21 cellular contexts compared by ENCODE assay signal in genomic region chr4:139889901-139890300, GRCh38.
"Had no signal": no experiment of that assay in that cellular context is flagged by ENCODE, and none has a peak within 500 bp of the region (broad histone marks: within the 10 kb centered on the region; RNA-seq: fewer than 3 reads in every experiment).

No MANE protein-coding gene starts in this region.

- H3K36me3 ChIP-seq: pancreas, upper lobe of right lung had no signal

- H3K27me3 ChIP-seq: pancreas, stomach, testis, upper lobe of right lung had no signal

- DNase-seq: activated CD4-positive, alpha-beta memory T cell treated with anti-CD3 and anti-CD28 coated beads, Interleukin-2, amount 10 ng/mL, durations not matched to agents 7 days and 5 days; activated CD4-positive, CD25-positive, alpha-beta regulatory T cell; activated CD8-positive, alpha-beta memory T cell treated with anti-CD3 and anti-CD28 coated beads, Interleukin-2, amount 10 ng/mL, durations not matched to agents 7 days and 5 days; activated naive CD4-positive, alpha-beta T cell treated with anti-CD3 and anti-CD28 coated beads for 36 hours; activated T-cell treated with anti-CD3 and anti-CD28 coated beads, Interleukin-2, amount 50 U/mL, for 1 hour; central memory CD4-positive, alpha-beta T cell; endodermal cell; foreskin melanocyte; left colon; midbrain; pancreas; stimulated activated CD4-positive, alpha-beta T cell treated with anti-CD3 and anti-CD28 coated beads, Interleukin-4, amount 100 ng/mL, for 1 hour; stomach; testis; upper lobe of right lung had no signal

- H3K9me3 ChIP-seq: pancreas, stomach, testis, upper lobe of right lung had no signal

- ATAC-seq: activated CD8-positive, alpha-beta memory T cell treated with anti-CD3 and anti-CD28 coated beads, Interleukin-2, amount 10 ng/mL, durations not matched to agents 7 days and 5 days; left colon; pancreas; sciatic nerve; upper lobe of right lung had no signal

- H3K36me3 Mint-ChIP-seq: activated CD8-positive, alpha-beta memory T cell treated with anti-CD3 and anti-CD28 coated beads, Interleukin-2, amount 10 ng/mL, durations not matched to agents 7 days and 5 days had no signal

- H3K4me2 ChIP-seq: smooth muscle cell had no signal

- H3K27ac ChIP-seq: pancreas, stomach, testis, upper lobe of right lung had no signal

- H3K27me3 Mint-ChIP-seq: brain had no signal

- H3K27ac Mint-ChIP-seq: activated CD4-positive, alpha-beta memory T cell treated with anti-CD3 and anti-CD28 coated beads, Interleukin-2, amount 10 ng/mL, durations not matched to agents 7 days and 5 days; activated CD8-positive, alpha-beta memory T cell treated with anti-CD3 and anti-CD28 coated beads, Interleukin-2, amount 10 ng/mL, durations not matched to agents 7 days and 5 days; activated naive CD4-positive, alpha-beta T cell treated with anti-CD3 and anti-CD28 coated beads for 36 hours; activated T-helper 2 cell treated with anti-CD3 and anti-CD28 coated beads, Interferon-gamma antibody, Interleukin-2, Interleukin-4, amounts not matched to agents 10 μg/mL and 5 μg/mL and 100 μg/mL, durations not matched to agents 14 hours and 24 hours and 36 hours; endodermal cell; T-helper 2 cell treated with Interferon-gamma antibody and Interleukin-4, amounts not matched to agents 5 μg/mL and 100 μg/mL, for 36 hours had no signal

- H3K4me3 Mint-ChIP-seq: activated CD4-positive, alpha-beta memory T cell treated with anti-CD3 and anti-CD28 coated beads, Interleukin-2, amount 10 ng/mL, durations not matched to agents 7 days and 5 days; activated CD8-positive, alpha-beta memory T cell treated with anti-CD3 and anti-CD28 coated beads, Interleukin-2, amount 10 ng/mL, durations not matched to agents 7 days and 5 days; activated naive CD4-positive, alpha-beta T cell treated with anti-CD3 and anti-CD28 coated beads for 36 hours; brain; endodermal cell; T-helper 2 cell treated with Interferon-gamma antibody and Interleukin-4, amounts not matched to agents 5 μg/mL and 100 μg/mL, for 36 hours had no signal

- H3K9me3 Mint-ChIP-seq: activated CD4-positive, alpha-beta memory T cell treated with anti-CD3 and anti-CD28 coated beads, Interleukin-2, amount 10 ng/mL, durations not matched to agents 7 days and 5 days; activated naive CD4-positive, alpha-beta T cell treated with anti-CD3 and anti-CD28 coated beads for 36 hours; activated T-helper 2 cell treated with anti-CD3 and anti-CD28 coated beads, Interferon-gamma antibody, Interleukin-2, Interleukin-4, amounts not matched to agents 10 μg/mL and 5 μg/mL and 100 μg/mL, durations not matched to agents 14 hours and 24 hours and 36 hours; brain; endodermal cell; T-helper 2 cell treated with Interferon-gamma antibody and Interleukin-4, amounts not matched to agents 5 μg/mL and 100 μg/mL, for 36 hours had no signal

- H3K4me3 ChIP-seq: lung, pancreas, smooth muscle cell, stomach, testis, upper lobe of right lung had no signal
